Comparison of ENCODE assay signal across 27 cellular contexts in genomic region chr7:158375034-158375433, GRCh38.
DNase-seq lines count a peak whose midpoint lies in the region; ATAC-seq and TF ChIP-seq lines count a peak whose summit lies in the region.
"Had no signal": no experiment of that assay in that cellular context is flagged by ENCODE, and none has a peak within 500 bp of the region (broad histone marks: within the 10 kb centered on the region; RNA-seq: fewer than 3 reads in every experiment).

No MANE protein-coding gene starts in this region.

- peak; percentile 31 for DNase-seq in NCI-H748 (lab: John Stamatoyannopoulos, UW; ENCODE audit: unreplicated experiment)
- no peak for DNase-seq in NCI-H748 treated with DMSO at 0.1 percent for 48 hours (lab: John Stamatoyannopoulos, UW)
- peak; percentile 40 for DNase-seq in NCI-H1092 (lab: John Stamatoyannopoulos, UW)
- no peak for DNase-seq in RWPE1 (ENCODE audit: low spot score)
- peak; percentile 67 for DNase-seq in posterior vena cava (ENCODE audit: low spot score)
- DNase-seq in AG20443 (ENCODE audit: low spot score), result no peak
- no peak for DNase-seq in right lobe of liver
- DNase-seq: activated CD4-positive, alpha-beta T cell treated with anti-CD3 and anti-CD28 coated beads for 4 hours; activated CD8-positive, alpha-beta memory T cell treated with anti-CD3 and anti-CD28 coated beads for 24 hours; activated gamma-delta T cell; activated naive CD8-positive, alpha-beta T cell treated with anti-CD3 and anti-CD28 coated beads for 36 hours; CD4-positive, alpha-beta T cell; NCI-H1048; NCI-H1930; NCI-H2227 treated with DMSO at 0.1 percent for 48 hours; NK-92 treated with Interleukin-12 subunit alpha and Interleukin-12 subunit beta, amount 100 ng/mL, for 24 hours; PC-9; SIG-M5; stimulated activated CD4-positive, alpha-beta T cell treated with anti-CD3 and anti-CD28 coated beads, Interleukin-2, amount 100 ng/mL, for 24 hours; SW 1271; T1000; tibial artery; WERI-Rb-1 had no signal

- intact Hi-C loops in posterior vena cava (cut with DNase I), result no loop called here
- intact Hi-C loops in right lobe of liver (cut with DNase I), result no loop called here

- CTCF ChIA-PET in RWPE1 (lab: Yijun Ruan, JAX), result no interaction called here

- H3K4me3 ChIP-seq in right lobe of liver, result no peak overlapping the region
- H3K4me3 ChIP-seq: cardiac muscle cell, gastroesophageal sphincter, PC-9, right atrium auricular region, tibial artery had no signal

- no peaks in the 10 kb centered on the region for H3K4me1 ChIP-seq in right lobe of liver
- H3K4me1 ChIP-seq: gastroesophageal sphincter, right atrium auricular region, tibial artery had no signal

- H3K36me3 ChIP-seq in right lobe of liver, result no peaks in the 10 kb centered on the region
- H3K36me3 ChIP-seq: cardiac muscle cell, gastroesophageal sphincter, right atrium auricular region, tibial artery, WERI-Rb-1 had no signal

- H3K9me3 ChIP-seq in right lobe of liver, result no peaks in the 10 kb centered on the region
- H3K9me3 ChIP-seq: right atrium auricular region, tibial artery had no signal

- POLR2A ChIA-PET in RWPE1 (lab: Yijun Ruan, JAX; ENCODE audit: low non-redundant PET), result no interaction called here

- WGBS in right lobe of liver (ENCODE audit: insufficient coverage, low coverage, low lambda C conversion rate, missing lambda C conversion rate), result 37% methylated on average over 3 of the region's 4 CpGs

- no peaks in the 10 kb centered on the region for H3K27me3 ChIP-seq in right lobe of liver
- H3K27me3 ChIP-seq: cardiac muscle cell, right atrium auricular region had no signal

- H3K27ac ChIP-seq in RWPE1 (peak overlapping the region; percentile 44), right lobe of liver (no peak overlapping the region)
- H3K27ac ChIP-seq: cardiac muscle cell, gastroesophageal sphincter, PC-9, right atrium auricular region, tibial artery, WERI-Rb-1 had no signal

- TF ChIP-seq CTCF in RWPE1 (conservative IDR thresholded peaks at IDR 0.05; ENCODE audit: low read depth) (no peak), right lobe of liver (IDR thresholded peaks at IDR 0.05) (no peak)

- no peak for TF ChIP-seq POLR2A in right lobe of liver (IDR thresholded peaks at IDR 0.05)

- ATAC-seq in right lobe of liver (no peak), HG03342 (IDR thresholded peaks at IDR 0.05; ENCODE audit: unreplicated experiment) (no peak)
- ATAC-seq: gastroesophageal sphincter had no signal

Comparison
In these comparisons a context has a peak if more than half of its experiments do, and no peak if none do; other contexts are left out.
1. DNase-seq: peak in NCI-H748 (single experiment), NCI-H1092 (single experiment) and posterior vena cava (single experiment); none in NCI-H748 treated with DMSO at 0.1 percent for 48 hours (single experiment), RWPE1 (single experiment), AG20443 (single experiment) and right lobe of liver (0 of 3).